ENCODE assay signal across 20 cellular contexts in genomic region chr12:86903166-86903565, GRCh38.
"Had no signal": no experiment of that assay in that cellular context is flagged by ENCODE, and none has a peak within 500 bp of the region (broad histone marks: within the 10 kb centered on the region; RNA-seq: fewer than 3 reads in every experiment).

No MANE protein-coding gene starts in this region.

- H3K4me3 Mint-ChIP-seq: mesothelial cell of epicardium; natural killer cell treated with Interleukin-12 subunit alpha and Interleukin-12 subunit beta and Interleukin-15 and Interleukin-18, amount 100 ng/mL, for 72 hours; neural crest cell; stimulated activated naive CD8-positive, alpha-beta T cell treated with anti-CD3 and anti-CD28 coated beads, Interleukin-15, amount 100 ng/mL, for 72 hours had no signal

- H3K4me1 Mint-ChIP-seq: mesothelial cell of epicardium; naive B cell; neural crest cell; stimulated activated naive CD8-positive, alpha-beta T cell treated with anti-CD3 and anti-CD28 coated beads, Interleukin-15, amount 100 ng/mL, for 72 hours had no signal

- DNase-seq: dorsolateral prefrontal cortex; effector CD4-positive, alpha-beta T cell; foreskin fibroblast; gastrocnemius medialis; head of caudate nucleus; mesenchymal stem cell; mucosa of descending colon; naive B cell; stimulated activated CD4-positive, alpha-beta T cell treated with anti-CD3 and anti-CD28 coated beads, Interleukin-12 subunit alpha, Interleukin-12 subunit beta, amount 100 ng/mL, for 4 hours; stimulated activated CD4-positive, alpha-beta T cell treated with anti-CD3 and anti-CD28 coated beads, Interleukin-1b, Interleukin-23, amount 100 ng/mL, for 48 hours; stimulated activated CD4-positive, alpha-beta T cell treated with anti-CD3 and anti-CD28 coated beads, Interleukin-4, amount 100 ng/mL, for 1 hour; stimulated activated CD8-positive, alpha-beta memory T cell treated with anti-CD3 and anti-CD28 coated beads, Interleukin-4, amount 100 ng/mL, for 48 hours; stimulated activated naive CD4-positive, alpha-beta T cell; stimulated activated naive CD8-positive, alpha-beta T cell treated with anti-CD3 and anti-CD28 coated beads, Interleukin-15, amount 100 ng/mL, for 72 hours; thyroid gland; trophoblast cell had no signal

- H3K27me3 Mint-ChIP-seq: naive B cell; natural killer cell treated with Interleukin-12 subunit alpha and Interleukin-12 subunit beta and Interleukin-15 and Interleukin-18, amount 100 ng/mL, for 72 hours; progenitor cell of endocrine pancreas; stimulated activated naive CD8-positive, alpha-beta T cell treated with anti-CD3 and anti-CD28 coated beads, Interleukin-15, amount 100 ng/mL, for 72 hours had no signal

- H3K36me3 Mint-ChIP-seq: mesothelial cell of epicardium; naive B cell; natural killer cell treated with Interleukin-12 subunit alpha and Interleukin-12 subunit beta and Interleukin-15 and Interleukin-18, amount 100 ng/mL, for 72 hours had no signal

- H3K9me3 Mint-ChIP-seq: mesothelial cell of epicardium, neural crest cell had no signal

- H3K27ac Mint-ChIP-seq: mesothelial cell of epicardium; naive B cell; natural killer cell treated with Interleukin-12 subunit alpha and Interleukin-12 subunit beta and Interleukin-15 and Interleukin-18, amount 100 ng/mL, for 72 hours; progenitor cell of endocrine pancreas; stimulated activated naive CD8-positive, alpha-beta T cell treated with anti-CD3 and anti-CD28 coated beads, Interleukin-15, amount 100 ng/mL, for 72 hours had no signal
